ENCODE assay signal across 1 cellular context in genomic region chr5:142324871-142325676, GRCh38.
TF ChIP-seq lines count a peak whose summit lies in the region.

TSS of gene SPRY4 (minus strand) at chr5:142325021. CDS start at chr5:142315108, 9,913 bp downstream.

TF ChIP-seq in HepG2, 621 proteins besides CTCF, POLR2A, EP300 and RAD21 (continued from another document and continues in another):
- TF ChIP-seq ZNF572 (CRISPR knock-in tag; IDR thresholded peaks at IDR 0.05) (no peak), SP5 (CRISPR knock-in tag; IDR thresholded peaks at IDR 0.05; ENCODE audit: borderline replicate concordance, low read depth) (peak; percentile 48; the same call in 1 of the 2 replicates), TRIM24 (CRISPR knock-in tag; IDR thresholded peaks at IDR 0.05) (no peak), NKX3-1 (CRISPR knock-in tag; IDR thresholded peaks at IDR 0.05) (no peak; the same call in 1 of the 2 replicates), ZNF292 (CRISPR knock-in tag; IDR thresholded peaks at IDR 0.05; ENCODE audit: borderline replicate concordance, low read depth) (no peak; the same call in 1 of the 2 replicates), ZNF18 (CRISPR knock-in tag; IDR thresholded peaks at IDR 0.05; ENCODE audit: insufficient replicate concordance) (peak; percentile 78), DMAP1 (CRISPR knock-in tag; IDR thresholded peaks at IDR 0.05) (peak; percentile 55; the same call in 1 of the 2 replicates), ELF1 (CRISPR knock-in tag; IDR thresholded peaks at IDR 0.05) (peak; percentile 37; the same call in 1 of the 2 replicates), ZNF556 (CRISPR knock-in tag; IDR thresholded peaks at IDR 0.05; ENCODE audit: borderline replicate concordance) (no peak), ZNF850 (CRISPR knock-in tag; conservative IDR thresholded peaks at IDR 0.05) (peak; percentile 15; the same call in 1 of the 2 replicates), ZNF496 (CRISPR knock-in tag; IDR thresholded peaks at IDR 0.05; ENCODE audit: insufficient replicate concordance) (no peak), MBD4 (IDR thresholded peaks at IDR 0.05; ENCODE audit: borderline replicate concordance, low read length) (no peak), CENPT (CRISPR knock-in tag; IDR thresholded peaks at IDR 0.05; ENCODE audit: low read depth) (0 out of 2 replicates have a peak, but pooled peaks have one; percentile 12), NBN (conservative IDR thresholded peaks at IDR 0.05) (no peak), MEIS1 (CRISPR knock-in tag; IDR thresholded peaks at IDR 0.05; ENCODE audit: borderline replicate concordance) (no peak), ZMYM4 (CRISPR knock-in tag; IDR thresholded peaks at IDR 0.05) (0 out of 2 replicates have a peak, but pooled peaks have one; percentile 47), FLYWCH1 (CRISPR knock-in tag; IDR thresholded peaks at IDR 0.05) (no peak), ZNF224 (CRISPR knock-in tag; IDR thresholded peaks at IDR 0.05) (0 out of 2 replicates have a peak, but pooled peaks have one; percentile 61), PRDM4 (CRISPR knock-in tag; IDR thresholded peaks at IDR 0.05; ENCODE audit: borderline replicate concordance) (no peak), ZNF7 (CRISPR knock-in tag; IDR thresholded peaks at IDR 0.05) (no peak), TFDP2 (CRISPR knock-in tag; IDR thresholded peaks at IDR 0.05) (peak; percentile 90), JARID2 (CRISPR knock-in tag; IDR thresholded peaks at IDR 0.05; ENCODE audit: insufficient replicate concordance) (peak; percentile 29), HOXA9 (CRISPR knock-in tag; IDR thresholded peaks at IDR 0.05; ENCODE audit: borderline replicate concordance) (peak; percentile 84; the same call in 1 of the 2 replicates), ZBTB34 (CRISPR knock-in tag; IDR thresholded peaks at IDR 0.05) (no peak), SP4 (CRISPR knock-in tag; IDR thresholded peaks at IDR 0.05) (peak; percentile 47; the same call in 1 of the 2 replicates), ZNF512B (CRISPR knock-in tag; IDR thresholded peaks at IDR 0.05; ENCODE audit: borderline replicate concordance) (no peak), CAMTA2 (CRISPR knock-in tag; IDR thresholded peaks at IDR 0.05; ENCODE audit: borderline replicate concordance) (no peak), NFKB2 (CRISPR knock-in tag; IDR thresholded peaks at IDR 0.05; ENCODE audit: borderline replicate concordance) (peak; percentile 67; the same call in 1 of the 2 replicates), KDM1A (CRISPR knock-in tag; IDR thresholded peaks at IDR 0.05) (no peak), ZNF20 (CRISPR knock-in tag; IDR thresholded peaks at IDR 0.05) (no peak), RXRA (CRISPR knock-in tag; IDR thresholded peaks at IDR 0.05) (peak; percentile 49; the same call in 1 of the 2 replicates), GPN1 (CRISPR knock-in tag; IDR thresholded peaks at IDR 0.05; ENCODE audit: borderline replicate concordance) (no peak), LCORL (IDR thresholded peaks at IDR 0.05) (no peak), LCORL (CRISPR knock-in tag; IDR thresholded peaks at IDR 0.05) (peak; percentile 47), ZNF513 (CRISPR knock-in tag; conservative IDR thresholded peaks at IDR 0.05) (no peak), GATA4 (IDR thresholded peaks at IDR 0.05; ENCODE audit: borderline replicate concordance, low read depth) (peak; percentile 64; the same call in 1 of the 2 replicates), ZKSCAN5 (CRISPR knock-in tag; IDR thresholded peaks at IDR 0.05) (no peak), NR0B2 (CRISPR knock-in tag; IDR thresholded peaks at IDR 0.05) (no peak), POLR2AphosphoS5 (IDR thresholded peaks at IDR 0.05; ENCODE audit: low read depth, low read length) (peak; percentile 98), RFX1 (IDR thresholded peaks at IDR 0.05) (no peak), TBX3 (IDR thresholded peaks at IDR 0.05; ENCODE audit: borderline replicate concordance) (no peak), XBP1 (CRISPR knock-in tag; IDR thresholded peaks at IDR 0.05) (no peak), ZFP36L2 (CRISPR knock-in tag; IDR thresholded peaks at IDR 0.05) (no peak), REXO4 (CRISPR knock-in tag; IDR thresholded peaks at IDR 0.05; ENCODE audit: borderline replicate concordance) (no peak), SNAPC5 (CRISPR knock-in tag; IDR thresholded peaks at IDR 0.05; ENCODE audit: borderline replicate concordance) (no peak), ZFP91 (CRISPR knock-in tag; IDR thresholded peaks at IDR 0.05; ENCODE audit: borderline replicate concordance) (peak; percentile 74; the same call in 1 of the 2 replicates), SP140L (CRISPR knock-in tag; IDR thresholded peaks at IDR 0.05; ENCODE audit: borderline replicate concordance) (no peak), ZNF710 (CRISPR knock-in tag; IDR thresholded peaks at IDR 0.05; ENCODE audit: borderline replicate concordance) (no peak), ZSCAN31 (CRISPR knock-in tag; IDR thresholded peaks at IDR 0.05; ENCODE audit: low read depth) (peak; percentile 81; the same call in 1 of the 2 replicates), AGO1 (IDR thresholded peaks at IDR 0.05; ENCODE audit: low read depth, low read length, poor library complexity, severe bottlenecking) (peak; percentile 28), TFDP1 (CRISPR knock-in tag; IDR thresholded peaks at IDR 0.05; ENCODE audit: borderline replicate concordance) (peak; percentile 83; the same call in 1 of the 2 replicates), ZNF547 (CRISPR knock-in tag; IDR thresholded peaks at IDR 0.05) (no peak)
